1 cellular context compared by ENCODE assay signal in the genomic region with DNA sequence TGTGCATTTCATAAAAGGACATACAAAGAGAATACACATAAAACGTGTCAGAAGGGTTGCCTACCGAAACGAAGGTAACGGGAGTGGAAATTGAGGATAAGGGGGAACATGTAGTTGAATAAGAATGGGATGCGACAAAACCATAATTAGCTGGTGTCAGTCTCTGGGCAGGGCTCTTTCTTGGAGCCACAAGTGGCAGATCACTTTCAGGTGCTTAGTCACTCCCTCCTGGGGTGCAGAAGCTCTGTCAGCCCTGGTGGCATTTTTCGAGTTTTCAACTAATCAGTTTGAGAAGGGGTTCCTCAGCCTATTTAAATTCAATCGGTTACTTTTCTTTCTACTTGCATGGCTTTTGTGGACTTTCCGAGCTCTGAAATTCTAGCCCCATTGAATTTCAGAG.
TF ChIP-seq lines count a peak whose summit lies in the region.

No MANE protein-coding gene starts in this region.

TF ChIP-seq in GM23338, 12 proteins besides CTCF, POLR2A, EP300 and RAD21 (continued from another document):
- TF ChIP-seq, protein P1, sequence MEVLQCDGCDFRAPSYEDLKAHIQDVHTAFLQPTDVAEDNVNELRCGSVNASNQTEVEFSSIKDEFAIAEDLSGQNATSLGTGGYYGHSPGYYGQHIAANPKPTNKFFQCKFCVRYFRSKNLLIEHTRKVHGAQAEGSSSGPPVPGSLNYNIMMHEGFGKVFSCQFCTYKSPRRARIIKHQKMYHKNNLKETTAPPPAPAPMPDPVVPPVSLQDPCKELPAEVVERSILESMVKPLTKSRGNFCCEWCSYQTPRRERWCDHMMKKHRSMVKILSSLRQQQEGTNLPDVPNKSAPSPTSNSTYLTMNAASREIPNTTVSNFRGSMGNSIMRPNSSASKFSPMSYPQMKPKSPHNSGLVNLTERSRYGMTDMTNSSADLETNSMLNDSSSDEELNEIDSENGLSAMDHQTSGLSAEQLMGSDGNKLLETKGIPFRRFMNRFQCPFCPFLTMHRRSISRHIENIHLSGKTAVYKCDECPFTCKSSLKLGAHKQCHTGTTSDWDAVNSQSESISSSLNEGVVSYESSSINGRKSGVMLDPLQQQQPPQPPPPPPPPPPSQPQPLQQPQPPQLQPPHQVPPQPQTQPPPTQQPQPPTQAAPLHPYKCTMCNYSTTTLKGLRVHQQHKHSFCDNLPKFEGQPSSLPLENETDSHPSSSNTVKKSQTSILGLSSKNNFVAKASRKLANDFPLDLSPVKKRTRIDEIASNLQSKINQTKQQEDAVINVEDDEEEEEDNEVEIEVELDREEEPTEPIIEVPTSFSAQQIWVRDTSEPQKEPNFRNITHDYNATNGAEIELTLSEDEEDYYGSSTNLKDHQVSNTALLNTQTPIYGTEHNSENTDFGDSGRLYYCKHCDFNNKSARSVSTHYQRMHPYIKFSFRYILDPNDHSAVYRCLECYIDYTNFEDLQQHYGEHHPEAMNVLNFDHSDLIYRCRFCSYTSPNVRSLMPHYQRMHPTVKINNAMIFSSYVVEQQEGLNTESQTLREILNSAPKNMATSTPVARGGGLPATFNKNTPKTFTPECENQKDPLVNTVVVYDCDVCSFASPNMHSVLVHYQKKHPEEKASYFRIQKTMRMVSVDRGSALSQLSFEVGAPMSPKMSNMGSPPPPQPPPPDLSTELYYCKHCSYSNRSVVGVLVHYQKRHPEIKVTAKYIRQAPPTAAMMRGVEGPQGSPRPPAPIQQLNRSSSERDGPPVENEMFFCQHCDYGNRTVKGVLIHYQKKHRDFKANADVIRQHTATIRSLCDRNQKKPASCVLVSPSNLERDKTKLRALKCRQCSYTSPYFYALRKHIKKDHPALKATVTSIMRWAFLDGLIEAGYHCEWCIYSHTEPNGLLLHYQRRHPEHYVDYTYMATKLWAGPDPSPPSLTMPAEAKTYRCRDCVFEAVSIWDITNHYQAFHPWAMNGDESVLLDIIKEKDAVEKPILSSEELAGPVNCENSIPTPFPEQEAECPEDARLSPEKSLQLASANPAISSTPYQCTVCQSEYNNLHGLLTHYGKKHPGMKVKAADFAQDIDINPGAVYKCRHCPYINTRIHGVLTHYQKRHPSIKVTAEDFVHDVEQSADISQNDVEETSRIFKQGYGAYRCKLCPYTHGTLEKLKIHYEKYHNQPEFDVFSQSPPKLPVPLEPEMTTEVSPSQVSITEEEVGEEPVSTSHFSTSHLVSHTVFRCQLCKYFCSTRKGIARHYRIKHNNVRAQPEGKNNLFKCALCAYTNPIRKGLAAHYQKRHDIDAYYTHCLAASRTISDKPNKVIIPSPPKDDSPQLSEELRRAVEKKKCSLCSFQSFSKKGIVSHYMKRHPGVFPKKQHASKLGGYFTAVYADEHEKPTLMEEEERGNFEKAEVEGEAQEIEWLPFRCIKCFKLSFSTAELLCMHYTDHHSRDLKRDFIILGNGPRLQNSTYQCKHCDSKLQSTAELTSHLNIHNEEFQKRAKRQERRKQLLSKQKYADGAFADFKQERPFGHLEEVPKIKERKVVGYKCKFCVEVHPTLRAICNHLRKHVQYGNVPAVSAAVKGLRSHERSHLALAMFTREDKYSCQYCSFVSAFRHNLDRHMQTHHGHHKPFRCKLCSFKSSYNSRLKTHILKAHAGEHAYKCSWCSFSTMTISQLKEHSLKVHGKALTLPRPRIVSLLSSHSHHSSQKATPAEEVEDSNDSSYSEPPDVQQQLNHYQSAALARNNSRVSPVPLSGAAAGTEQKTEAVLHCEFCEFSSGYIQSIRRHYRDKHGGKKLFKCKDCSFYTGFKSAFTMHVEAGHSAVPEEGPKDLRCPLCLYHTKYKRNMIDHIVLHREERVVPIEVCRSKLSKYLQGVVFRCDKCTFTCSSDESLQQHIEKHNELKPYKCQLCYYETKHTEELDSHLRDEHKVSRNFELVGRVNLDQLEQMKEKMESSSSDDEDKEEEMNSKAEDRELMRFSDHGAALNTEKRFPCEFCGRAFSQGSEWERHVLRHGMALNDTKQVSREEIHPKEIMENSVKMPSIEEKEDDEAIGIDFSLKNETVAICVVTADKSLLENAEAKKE (CRISPR knock-in tag; IDR thresholded peaks at IDR 0.05), result no peak
- TF ChIP-seq EZH2 (IDR thresholded peaks at IDR 0.05; ENCODE audit: low read depth, unreplicated experiment) (no peak), JUNB (IDR thresholded peaks at IDR 0.05; ENCODE audit: unreplicated experiment) (no peak), EZH2phosphoT487 (IDR thresholded peaks at IDR 0.05; ENCODE audit: unreplicated experiment) (no peak)
TF ChIP-seq in GM23338: peak in this region for 0.
